31 cellular contexts compared by ENCODE assay signal in genomic region chr11:43975631-43976030, GRCh38. TPM values are rescaled to one million over a fixed set of nuclear protein-coding genes. Genes with fewer than 3 reads are reported as not detected.
"Had no signal": no experiment of that assay in that cellular context is flagged by ENCODE, and none has a peak within 500 bp of the region (broad histone marks: within the 10 kb centered on the region; RNA-seq: fewer than 3 reads in every experiment).

No MANE protein-coding gene starts in this region.

- FAIRE-seq: astrocyte, colon, endometrium, endothelial cell of umbilical vein, frontal cortex had no signal

- H3K4me3 ChIP-seq: esophagus muscularis mucosa had no signal

- H3K4me1 ChIP-seq: esophagus muscularis mucosa had no signal

- ATAC-seq: activated CD4-positive, alpha-beta T cell treated with anti-CD3 and anti-CD28 coated beads for 36 hours; activated CD8-positive, alpha-beta T cell treated with anti-CD3 and anti-CD28 coated beads for 36 hours; activated T-cell treated with anti-CD3 and anti-CD28 coated beads, Interleukin-2, amount 50 U/mL, for 4 hours; activated T-helper 17 cell treated with anti-CD3 and anti-CD28 coated beads, Interleukin-2, amount 50 U/mL, for 72 hours; effector memory CD8-positive, alpha-beta T cell had no signal

- H3K9me3 Mint-ChIP-seq: effector memory CD8-positive, alpha-beta T cell had no signal

- H3K4me3 Mint-ChIP-seq: activated CD4-positive, alpha-beta T cell treated with anti-CD3 and anti-CD28 coated beads for 36 hours; activated CD4-positive, alpha-beta T cell treated with anti-CD3 and anti-CD28 coated beads, Interleukin-2, amount 10 ng/mL, durations not matched to agents 7 days and 5 days; activated CD8-positive, alpha-beta T cell treated with anti-CD3 and anti-CD28 coated beads for 36 hours; activated naive CD8-positive, alpha-beta T cell; activated T-cell treated with anti-CD3 and anti-CD28 coated beads, Interleukin-2, amount 50 U/mL, for 4 hours; activated T-helper 17 cell treated with anti-CD3 and anti-CD28 coated beads, Interleukin-2, amount 50 U/mL, for 72 hours; effector memory CD8-positive, alpha-beta T cell had no signal

- DNase-seq: activated CD4-positive, alpha-beta T cell treated with anti-CD3 and anti-CD28 coated beads for 36 hours; activated CD4-positive, alpha-beta T cell treated with anti-CD3 and anti-CD28 coated beads, Interleukin-2, amount 10 ng/mL, durations not matched to agents 7 days and 5 days; activated CD4-positive, alpha-beta T cell treated with anti-CD3 and anti-CD28 coated beads, Interleukin-2, amount 50 U/mL, for 48 hours; activated CD4-positive, CD25-positive, alpha-beta regulatory T cell; activated CD4-positive, CD25-positive, alpha-beta regulatory T cell treated with anti-CD3 and anti-CD28 coated beads, Interleukin-2, amount 50 U/mL, for 72 hours; activated CD8-positive, alpha-beta memory T cell treated with anti-CD3 and anti-CD28 coated beads for 24 hours; activated CD8-positive, alpha-beta T cell treated with anti-CD3 and anti-CD28 coated beads for 36 hours; activated effector memory CD4-positive, alpha-beta T cell treated with Interleukin-2 at 50 U/mL for 16 hours; activated gamma-delta T cell treated with Interleukin-2 at 50 U/mL for 16 hours; activated naive CD4-positive, alpha-beta T cell treated with anti-CD3 and anti-CD28 coated beads, Interleukin-2, amount 50 U/mL, for 16 hours; activated naive CD4-positive, alpha-beta T cell treated with Interleukin-2 at 50 U/mL for 16 hours; activated T-cell treated with anti-CD3 and anti-CD28 coated beads, Interleukin-2, amount 50 U/mL, for 4 hours; amniotic stem cell; anterior cingulate cortex; brain microvascular endothelial cell; caudate nucleus; cortex of kidney; dermis blood vessel endothelial cell; effector CD4-positive, alpha-beta T cell; effector memory CD8-positive, alpha-beta T cell; head of caudate nucleus; hypothalamus; T-helper 2 cell had no signal

- H3K36me3 ChIP-seq: brain microvascular endothelial cell, esophagus muscularis mucosa had no signal

- H3K36me3 Mint-ChIP-seq: activated naive CD8-positive, alpha-beta T cell had no signal

- H3K4me1 Mint-ChIP-seq: activated CD4-positive, alpha-beta T cell treated with anti-CD3 and anti-CD28 coated beads for 36 hours; activated CD4-positive, alpha-beta T cell treated with anti-CD3 and anti-CD28 coated beads, Interleukin-2, amount 10 ng/mL, durations not matched to agents 7 days and 5 days; activated T-helper 17 cell treated with anti-CD3 and anti-CD28 coated beads, Interleukin-2, amount 50 U/mL, for 72 hours had no signal

- H3K27ac Mint-ChIP-seq: activated CD4-positive, alpha-beta T cell treated with anti-CD3 and anti-CD28 coated beads for 36 hours; activated CD4-positive, alpha-beta T cell treated with anti-CD3 and anti-CD28 coated beads, Interleukin-2, amount 10 ng/mL, durations not matched to agents 7 days and 5 days; activated CD8-positive, alpha-beta T cell treated with anti-CD3 and anti-CD28 coated beads for 36 hours; activated naive CD8-positive, alpha-beta T cell; activated T-helper 17 cell treated with anti-CD3 and anti-CD28 coated beads, Interleukin-2, amount 50 U/mL, for 72 hours; effector memory CD8-positive, alpha-beta T cell had no signal

- H3K27me3 ChIP-seq: brain microvascular endothelial cell, esophagus muscularis mucosa had no signal

- H3K27ac ChIP-seq: brain microvascular endothelial cell, esophagus muscularis mucosa had no signal

RNA-seq across cellular contexts. Expression of gene C11orf96, which starts 33.2 kb away (rescaled TPM):
- total RNA-seq: activated CD4-positive, alpha-beta T cell treated with anti-CD3 and anti-CD28 coated beads, Interleukin-2, amount 10 ng/mL, durations not matched to agents 7 days and 5 days had no signal
